In the genomic region with DNA sequence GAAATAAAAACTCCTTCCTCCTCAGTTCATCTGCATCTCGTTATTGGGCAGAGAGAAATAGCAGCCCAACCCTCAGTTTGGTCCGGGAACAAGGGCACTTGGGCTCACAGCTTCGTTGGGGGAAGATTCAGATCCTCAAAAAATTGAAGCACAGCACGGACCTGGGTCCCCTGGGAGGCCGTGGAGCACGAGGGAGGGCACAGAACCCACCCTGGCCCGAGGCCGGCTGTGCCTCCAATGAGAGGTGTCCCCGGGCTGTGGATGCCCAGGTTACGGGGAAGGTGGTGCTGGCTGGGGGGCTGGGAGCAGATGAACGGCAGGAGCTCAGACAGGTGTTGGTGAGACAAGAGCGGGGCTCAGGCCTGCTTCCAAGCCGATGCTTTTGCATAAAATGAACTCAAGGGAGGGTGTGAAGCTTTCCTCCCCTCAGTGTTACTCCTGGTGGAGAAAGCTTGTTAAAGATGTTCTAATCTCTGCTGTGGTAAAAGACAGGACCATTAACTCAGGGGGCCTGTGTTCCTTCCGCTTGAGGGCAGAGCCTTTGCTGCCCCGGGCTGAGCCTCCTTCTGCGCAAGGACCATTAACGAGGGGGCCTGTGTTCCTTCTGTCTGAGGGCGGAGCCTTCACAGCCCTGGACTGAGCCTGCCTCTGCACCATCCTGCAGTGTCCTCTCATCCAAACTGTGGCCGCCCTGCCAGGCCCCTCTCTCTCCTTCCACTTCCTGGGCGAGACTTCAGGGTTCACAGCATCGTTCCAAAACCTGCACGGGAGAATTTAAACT, we compare ENCODE assay signal across 19 cellular contexts.
DNase-seq lines count a peak whose midpoint lies in the region; ATAC-seq and TF ChIP-seq lines count a peak whose summit lies in the region.
"Had no signal": no experiment of that assay in that cellular context is flagged by ENCODE, and none has a peak within 500 bp of the region (broad histone marks: within the 10 kb centered on the region; RNA-seq: fewer than 3 reads in every experiment).

No MANE protein-coding gene starts in this region.

- ATAC-seq in left cardiac atrium: no peak
- ATAC-seq in upper lobe of left lung (ENCODE audit: low FRiP score in 2 of 2): peak; percentile 40 to 49
- ATAC-seq in HG02798 (IDR thresholded peaks at IDR 0.05; ENCODE audit: poor library complexity, unreplicated experiment): no peak
- ATAC-seq: CD8-positive, alpha-beta T cell had no signal

- no peak overlapping the region for H4K8ac ChIP-seq in trophoblast cell (ENCODE audit: low read depth, low read length)

- no peak for TF ChIP-seq EP300 in upper lobe of left lung (IDR thresholded peaks at IDR 0.05)
- no peak for TF ChIP-seq EP300 in suprapubic skin (IDR thresholded peaks at IDR 0.05)

- H3K4ac ChIP-seq in trophoblast cell (ENCODE audit: low read depth, low read length): no peak overlapping the region

- H3K79me1 ChIP-seq in trophoblast cell (ENCODE audit: low read length): no peaks in the 10 kb centered on the region

- H4K12ac ChIP-seq in trophoblast cell (ENCODE audit: low read depth, low read length): no peak overlapping the region

- intact Hi-C loops in left cardiac atrium (cut with DNase I): no loop called here

- no peak overlapping the region for H3K4me2 ChIP-seq in trophoblast cell (ENCODE audit: low read length)

- 84 to 90% methylated on average over 16 to 22 of the region's 22 CpGs for WGBS in upper lobe of left lung, 2 donors
- WGBS in trophoblast cell (ENCODE audit: extremely low coverage, insufficient coverage, insufficient read length): no CpG with 5 or more reads among the region's 22 CpGs
- WGBS in suprapubic skin: 75% methylated on average over 20 of the region's 22 CpGs

- H2AFZ ChIP-seq in trophoblast cell (ENCODE audit: insufficient read depth, low read length, poor library complexity): no peak overlapping the region
- H2AFZ ChIP-seq: parathyroid adenoma had no signal

- H3K9ac ChIP-seq in trophoblast cell (ENCODE audit: low read length): no peak overlapping the region
- H3K9ac ChIP-seq: parathyroid adenoma had no signal

- no peak overlapping the region for H2BK5ac ChIP-seq in trophoblast cell (ENCODE audit: low read depth, low read length, poor library complexity)

- no peaks in the 10 kb centered on the region for H3K27me3 ChIP-seq in right atrium auricular region
- no peaks in the 10 kb centered on the region for H3K27me3 ChIP-seq in upper lobe of left lung
- H3K27me3 ChIP-seq in trophoblast cell (ENCODE audit: insufficient read depth, low read length): no peaks in the 10 kb centered on the region
- H3K27me3 ChIP-seq in suprapubic skin: peaks cover 7% of the 10 kb centered on the region

- no peak overlapping the region for H3K14ac ChIP-seq in trophoblast cell (ENCODE audit: low read length)

- DNase-seq in right atrium auricular region (ENCODE audit: low spot score): peak; percentile 42
- DNase-seq in left cardiac atrium: no peak
- DNase-seq in NCI-H2107 treated with DMSO at 0.1 percent for 48 hours (lab: John Stamatoyannopoulos, UW; ENCODE audit: unreplicated experiment): peak; percentile 70
- peak; percentile 45 for DNase-seq in ecto neural progenitor cell (ENCODE audit: low spot score)
- peak in 1 of 2 donors; percentile 50 for DNase-seq in upper lobe of left lung
- DNase-seq in trophoblast cell: no peak
- DNase-seq in suprapubic skin (ENCODE audit: low spot score in 2 of 2): no peak
- DNase-seq: aorta; CD8-positive, alpha-beta T cell; DND-41; dorsolateral prefrontal cortex; foreskin fibroblast; KG1; kidney; mammary epithelial cell; NCI-H524 treated with DMSO at 0.1 percent for 48 hours had no signal

- TF ChIP-seq POLR2A in upper lobe of left lung (IDR thresholded peaks at IDR 0.05): no peak
- TF ChIP-seq POLR2A in suprapubic skin (IDR thresholded peaks at IDR 0.05): no peak

- no peak overlapping the region for H4K91ac ChIP-seq in trophoblast cell (ENCODE audit: low read depth, low read length)

- H3K23ac ChIP-seq in trophoblast cell (ENCODE audit: low read length): no peak overlapping the region

- H3K18ac ChIP-seq in trophoblast cell (ENCODE audit: low read length): no peak overlapping the region

- H3K27ac ChIP-seq in right atrium auricular region: no peak overlapping the region
- no peak overlapping the region for H3K27ac ChIP-seq in upper lobe of left lung
- H3K27ac ChIP-seq in trophoblast cell (ENCODE audit: low read depth, low read length): no peak overlapping the region
- H3K27ac ChIP-seq in suprapubic skin: no peak overlapping the region
- H3K27ac ChIP-seq: dorsolateral prefrontal cortex, parathyroid adenoma, thoracic aorta had no signal

- H3K79me2 ChIP-seq in trophoblast cell (ENCODE audit: control insufficient read depth, insufficient read depth, low read length, poor library complexity): no peaks in the 10 kb centered on the region
- H3K79me2 ChIP-seq: parathyroid adenoma had no signal

- no peak overlapping the region for H2BK120ac ChIP-seq in trophoblast cell (ENCODE audit: insufficient read depth, low read length, poor library complexity)

- H3K36me3 ChIP-seq in right atrium auricular region (no peaks in the 10 kb centered on the region), upper lobe of left lung (no peaks in the 10 kb centered on the region), trophoblast cell (ENCODE audit: control insufficient read depth in 1 of 2, insufficient read depth in 2 of 2, low read length in 2 of 2) (peaks cover 0 to 2% of the 10 kb centered on the region in 2 experiments), suprapubic skin (no peaks in the 10 kb centered on the region)
- H3K36me3 ChIP-seq: thoracic aorta had no signal

- H3K4me3 ChIP-seq in right atrium auricular region: no peak overlapping the region
- no peak overlapping the region for H3K4me3 ChIP-seq in upper lobe of left lung
- H3K4me3 ChIP-seq in trophoblast cell (ENCODE audit: low read depth, low read length): no peak overlapping the region
- no peak overlapping the region for H3K4me3 ChIP-seq in suprapubic skin
- H3K4me3 ChIP-seq: dorsolateral prefrontal cortex, thoracic aorta had no signal

- TF ChIP-seq CTCF in right atrium auricular region (IDR thresholded peaks at IDR 0.05) (no peak), upper lobe of left lung (IDR thresholded peaks at IDR 0.05) (no peak), suprapubic skin (IDR thresholded peaks at IDR 0.05) (no peak)

- no peak overlapping the region for H2BK12ac ChIP-seq in trophoblast cell (ENCODE audit: low read length)

- no peak overlapping the region for H2AK5ac ChIP-seq in trophoblast cell (ENCODE audit: low read length)

- H3K4me1 ChIP-seq in right atrium auricular region (no peaks in the 10 kb centered on the region), upper lobe of left lung (no peaks in the 10 kb centered on the region), trophoblast cell (ENCODE audit: control insufficient read depth in 1 of 2, insufficient read depth in 2 of 2, low read length in 2 of 2) (no peaks in the 10 kb centered on the region), suprapubic skin (no peaks in the 10 kb centered on the region)
- H3K4me1 ChIP-seq: parathyroid adenoma had no signal

- H3K9me3 ChIP-seq in right atrium auricular region: peaks cover 0 to 15% of the 10 kb centered on the region in 2 donors
- peaks cover 0 to 10% (median 2%) of the 10 kb centered on the region in 4 donors for H3K9me3 ChIP-seq in upper lobe of left lung
- no peaks in the 10 kb centered on the region for H3K9me3 ChIP-seq in trophoblast cell (ENCODE audit: insufficient read depth, low read depth, low read length)
- H3K9me3 ChIP-seq in suprapubic skin: peaks cover 4% of the 10 kb centered on the region

Comparison
In these comparisons a context has a peak if more than half of its experiments do, and no peak if none do; other contexts are left out.
1. DNase-seq: peak in right atrium auricular region (single experiment), NCI-H2107 treated with DMSO at 0.1 percent for 48 hours (single experiment) and ecto neural progenitor cell (single experiment); none in left cardiac atrium (single experiment), trophoblast cell (0 of 2) and suprapubic skin (0 of 2).
2. ATAC-seq: peak in upper lobe of left lung (2 of 2); none in left cardiac atrium (0 of 2) and HG02798 (single experiment).